1 cellular context compared by ENCODE assay signal in genomic region chr10:78752251-78752650, GRCh38.
TF ChIP-seq lines count a peak whose summit lies in the region.

No MANE protein-coding gene starts in this region.

TF ChIP-seq in IMR-90, 13 proteins besides CTCF, POLR2A, EP300 and RAD21 (continued from another document):
- TF ChIP-seq ELK1 (IDR thresholded peaks at IDR 0.05; ENCODE audit: borderline replicate concordance, low read depth, low read length) (no peak), CEBPB (IDR thresholded peaks at IDR 0.05; ENCODE audit: low read depth, low read length) (no peak), FOS (IDR thresholded peaks at IDR 0.05; ENCODE audit: low read depth, low read length) (no peak), MAFK (IDR thresholded peaks at IDR 0.05; ENCODE audit: low read depth, low read length) (no peak)
